In genomic region chr17:30197416-30197815, GRCh38 we compare ENCODE assay signal across 28 cellular contexts. TPM values are rescaled to one million over a fixed set of nuclear protein-coding genes. Genes with fewer than 3 reads are reported as not detected.
"Had no signal": no experiment of that assay in that cellular context is flagged by ENCODE, and none has a peak within 500 bp of the region (broad histone marks: within the 10 kb centered on the region; RNA-seq: fewer than 3 reads in every experiment).

No MANE protein-coding gene starts in this region.

- H3K9me3 ChIP-seq: left lung, lower lobe of right lung, ovary, prostate gland, stomach, testis, thyroid gland, transverse colon, upper lobe of left lung, vagina had no signal

- H3K27me3 ChIP-seq: left lung, ovary, testis, thyroid gland, transverse colon, upper lobe of left lung, vagina had no signal

- FAIRE-seq: islet of Langerhans, kidney had no signal

- H3K4me3 ChIP-seq: left lung, lower lobe of right lung, ovary, prostate gland, skin epidermis, stomach, testis, thyroid gland, transverse colon, upper lobe of left lung, vagina had no signal

- ATAC-seq: left colon; left lung; lower lobe of right lung; naive thymus-derived CD4-positive, alpha-beta T cell; natural killer cell treated with Interleukin-12 subunit alpha and Interleukin-12 subunit beta and Interleukin-15 and Interleukin-18, amount 100 ng/mL, for 72 hours; sciatic nerve; stimulated activated naive B cell treated with anti-CD40 and anti-IgM and Interleukin-4, amounts not matched to agents 10 μg/mL and 1 μg/mL and 100 μg/mL, for 72 hours; stimulated activated naive CD8-positive, alpha-beta T cell treated with anti-CD3 and anti-CD28 coated beads, Interleukin-15, Interleukin-2, amounts not matched to agents 100 U/mL and 50 U/mL, for 24 hours had no signal

- H3K36me3 ChIP-seq: left lung, ovary, prostate gland, stomach, thyroid gland, transverse colon, vagina had no signal

- DNase-seq: hypothalamus; immature natural killer cell; kidney; left colon; left lung; lower lobe of right lung; mammary epithelial cell; mesendoderm; naive thymus-derived CD4-positive, alpha-beta T cell; ovary; retina; stimulated activated CD4-positive, alpha-beta T cell treated with anti-CD3 and anti-CD28 coated beads, Interleukin-12 subunit alpha, Interleukin-12 subunit beta, amount 100 ng/mL, for 4 hours; stimulated activated CD4-positive, alpha-beta T cell treated with anti-CD3 and anti-CD28 coated beads, Interleukin-15, amount 100 ng/mL, for 24 hours; stimulated activated CD4-positive, alpha-beta T cell treated with anti-CD3 and anti-CD28 coated beads, Interleukin-2, amount 100 ng/mL, for 24 hours; stimulated activated CD4-positive, alpha-beta T cell treated with anti-CD3 and anti-CD28 coated beads, Interleukin-4, amount 100 ng/mL, for 1 hour; stimulated activated naive B cell treated with anti-CD40 and anti-IgM and Interleukin-4, amounts not matched to agents 10 μg/mL and 1 μg/mL and 100 μg/mL, for 72 hours; stimulated activated naive CD8-positive, alpha-beta T cell treated with anti-CD3 and anti-CD28 coated beads, Interleukin-15, Interleukin-2, amounts not matched to agents 100 U/mL and 50 U/mL, for 24 hours; stomach; testis; thyroid gland; transverse colon; upper lobe of left lung had no signal

- H3K27ac ChIP-seq: left lung, lower lobe of right lung, ovary, prostate gland, skin epidermis, stomach, testis, thyroid gland, transverse colon, vagina had no signal

- H3K4me1 ChIP-seq: left lung, lower lobe of right lung, prostate gland, stomach, testis, transverse colon, upper lobe of left lung, vagina had no signal

RNA-seq across cellular contexts. Expression of gene SLC6A4, which starts 38.1 kb away (rescaled TPM):
- total RNA-seq: mammary epithelial cell had no signal
- polyA plus RNA-seq: mammary epithelial cell had no signal
